In genomic region chr6:3355358-3356055, GRCh38 we compare ENCODE assay signal across 8 cellular contexts.
DNase-seq lines count a peak whose midpoint lies in the region; ATAC-seq and TF ChIP-seq lines count a peak whose summit lies in the region.

No MANE protein-coding gene starts in this region.

- H2AFZ ChIP-seq in hepatocyte = peak overlapping the region; percentile 73

- no peaks in the 10 kb centered on the region for H4K20me1 ChIP-seq in hepatocyte (ENCODE audit: insufficient read depth, poor library complexity, severe bottlenecking)

- peak overlapping the region; percentile 92 for H3K9ac ChIP-seq in adipocyte (ENCODE audit: low read length)

- no peaks in the 10 kb centered on the region for H3K27me3 ChIP-seq in adipocyte (replicated peaks; ENCODE audit: control insufficient read depth, insufficient read depth, low read length)
- no peaks in the 10 kb centered on the region for H3K27me3 ChIP-seq in hepatocyte

- H3K27ac ChIP-seq in hepatocyte (peak overlapping the region; percentile 89), skin epidermis (peak overlapping the region in 20 of 21 experiments; percentile 50 to 93 (median 85))

- no peaks in the 10 kb centered on the region for H3K9me2 ChIP-seq in hepatocyte (replicated peaks; ENCODE audit: insufficient read depth)

- H3K4me2 ChIP-seq in hepatocyte = peak overlapping the region; percentile 69

- no peak for ATAC-seq in GM21526 (IDR thresholded peaks at IDR 0.05; ENCODE audit: low FRiP score, unreplicated experiment)

- DNase-seq in Ammon's horn (ENCODE audit: low spot score) (peak; percentile 71), NAMALWA (ENCODE audit: low spot score) (peak; percentile 13), adipocyte (ENCODE audit: low read depth) (no peak), hepatocyte (ENCODE audit: low spot score) (no peak), RKO (ENCODE audit: low spot score) (no peak), NCI-H524 treated with DMSO at 0.1 percent for 48 hours (lab: John Stamatoyannopoulos, UW) (no peak)

- no peak for TF ChIP-seq CTCF in hepatocyte (IDR thresholded peaks at IDR 0.05; ENCODE audit: poor library complexity)

- 41% methylated on average over 19 of the region's 20 CpGs for WGBS in hepatocyte (ENCODE audit: low lambda C conversion rate, missing lambda C conversion rate)

- H3K9me3 ChIP-seq in adipocyte (ENCODE audit: control insufficient read depth, low read length) = no peaks in the 10 kb centered on the region
- H3K9me3 ChIP-seq in hepatocyte (ENCODE audit: low read depth) = no peaks in the 10 kb centered on the region

- H3K4me3 ChIP-seq in adipocyte (ENCODE audit: low read length) (peak overlapping the region; percentile 76), hepatocyte (no peak overlapping the region), skin epidermis (peak overlapping the region in 4 of 7 experiments; percentile 1 to 19 (median 4))

- H3K36me3 ChIP-seq in adipocyte (ENCODE audit: control insufficient read depth, insufficient read depth, low read length, severe bottlenecking) (no peaks in the 10 kb centered on the region), hepatocyte (replicated peaks; ENCODE audit: insufficient read depth, low read depth) (no peaks in the 10 kb centered on the region)

- H3K4me1 ChIP-seq in adipocyte (ENCODE audit: control insufficient read depth, insufficient read depth, low read length) (peaks cover 34% of the 10 kb centered on the region), hepatocyte (ENCODE audit: insufficient read depth) (peaks cover 26% of the 10 kb centered on the region)

- peaks cover 16% of the 10 kb centered on the region for H3K79me2 ChIP-seq in hepatocyte

Comparison
In these comparisons a context has a peak if more than half of its experiments do, and no peak if none do; other contexts are left out.
1. DNase-seq: peak in Ammon's horn (single experiment) and NAMALWA (single experiment); none in adipocyte (single experiment), hepatocyte (single experiment), RKO (single experiment) and NCI-H524 treated with DMSO at 0.1 percent for 48 hours (single experiment).